Comparison of ENCODE assay signal across 13 cellular contexts in the genomic region with DNA sequence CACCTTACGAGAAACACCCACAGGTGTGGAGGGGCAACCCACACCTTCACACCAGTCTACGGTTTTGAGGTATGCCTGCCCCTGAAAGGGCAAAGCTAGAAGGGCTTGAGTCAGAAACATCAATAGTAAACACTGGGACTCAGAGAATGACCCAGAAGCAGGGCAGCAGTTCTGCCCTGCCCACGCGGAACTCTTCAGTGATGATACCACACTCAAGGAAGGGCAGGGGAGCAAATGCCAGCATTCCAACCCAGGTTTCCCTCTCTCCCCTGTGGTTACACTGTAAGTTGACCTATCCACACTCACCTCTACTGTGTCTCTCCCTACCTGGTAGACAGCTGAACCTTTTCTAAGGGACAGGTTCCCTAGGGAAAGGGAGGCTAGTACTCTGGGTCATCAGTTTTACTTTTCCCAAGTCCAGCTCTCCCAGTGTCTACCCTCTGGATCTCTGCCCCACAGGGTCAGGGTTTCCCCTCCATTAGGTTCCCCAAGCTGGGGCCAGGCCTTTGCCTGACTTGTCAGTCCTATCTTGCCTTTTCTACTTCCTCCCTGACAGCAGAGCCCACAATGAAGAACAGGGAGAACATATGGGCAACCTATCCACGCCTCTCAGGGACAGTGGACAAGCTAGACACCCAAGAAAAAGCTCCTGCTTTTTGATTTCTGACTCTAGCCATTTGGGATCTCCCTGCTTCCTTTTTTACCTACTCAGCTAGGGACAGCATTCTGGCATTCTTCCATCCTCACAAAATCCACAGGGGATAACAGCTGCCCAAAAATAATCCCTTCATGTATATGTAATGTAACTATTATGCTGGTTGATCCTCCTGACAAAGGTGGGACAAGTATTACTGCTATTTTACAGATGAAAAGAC. TPM values are rescaled to one million over a fixed set of nuclear protein-coding genes. Genes with fewer than 3 reads are reported as not detected.
DNase-seq lines count a peak whose midpoint lies in the region; ATAC-seq and TF ChIP-seq lines count a peak whose summit lies in the region.
"Had no signal": no experiment of that assay in that cellular context is flagged by ENCODE, and none has a peak within 500 bp of the region (broad histone marks: within the 10 kb centered on the region; RNA-seq: fewer than 3 reads in every experiment).

No MANE protein-coding gene starts in this region.

- H2AK5ac ChIP-seq in trophoblast cell (ENCODE audit: low read length) = peak overlapping the region; percentile 34

- peak overlapping the region; percentile 51 for H3K18ac ChIP-seq in trophoblast cell (ENCODE audit: low read length)

- H3K23ac ChIP-seq in trophoblast cell (ENCODE audit: low read length) = no peak overlapping the region

- TF ChIP-seq CTCF in RWPE2 (IDR thresholded peaks at IDR 0.05; ENCODE audit: poor library complexity, severe bottlenecking) = no peak
- TF ChIP-seq CTCF in esophagus squamous epithelium (IDR thresholded peaks at IDR 0.05) = no peak
- TF ChIP-seq CTCF in ovary (IDR thresholded peaks at IDR 0.05) = no peak

- peaks cover 41% of the 10 kb centered on the region for H3K79me1 ChIP-seq in trophoblast cell (ENCODE audit: low read length)

- TF ChIP-seq POLR2A in esophagus squamous epithelium (IDR thresholded peaks at IDR 0.05) = no peak
- TF ChIP-seq POLR2A in ovary (IDR thresholded peaks at IDR 0.05) = no peak

- peak overlapping the region; percentile 6 for H4K8ac ChIP-seq in trophoblast cell (ENCODE audit: low read depth, low read length)

- H3K4me2 ChIP-seq in trophoblast cell (ENCODE audit: low read length) = peak overlapping the region; percentile 91

- H3K36me3 ChIP-seq in ES-I3 (ENCODE audit: insufficient read depth, low read length) (no peaks in the 10 kb centered on the region; the same call in 1 of the 2 replicates), RWPE2 (ENCODE audit: low read depth) (peaks cover 26% of the 10 kb centered on the region), esophagus squamous epithelium (no peaks in the 10 kb centered on the region), trophoblast cell (ENCODE audit: control insufficient read depth in 1 of 2, insufficient read depth in 2 of 2, low read length in 2 of 2) (peaks cover 0 to 3% of the 10 kb centered on the region in 2 experiments), ovary (no peaks in the 10 kb centered on the region)

- peak overlapping the region; percentile 39 for H3K4ac ChIP-seq in trophoblast cell (ENCODE audit: low read depth, low read length)

- peaks cover 27% of the 10 kb centered on the region for H3K79me2 ChIP-seq in trophoblast cell (ENCODE audit: control insufficient read depth, insufficient read depth, low read length, poor library complexity)

- H3K27me3 ChIP-seq in RWPE2 (ENCODE audit: insufficient read depth, poor library complexity, severe bottlenecking) (no peaks in the 10 kb centered on the region), esophagus squamous epithelium (peaks cover 0 to 10% (median 0%) of the 10 kb centered on the region in 4 donors), trophoblast cell (ENCODE audit: insufficient read depth, low read length) (no peaks in the 10 kb centered on the region), ovary (no peaks in the 10 kb centered on the region)

- H2BK12ac ChIP-seq in trophoblast cell (ENCODE audit: low read length) = peak overlapping the region; percentile 55

- H4K12ac ChIP-seq in trophoblast cell (ENCODE audit: low read depth, low read length) = no peak overlapping the region

- H2BK5ac ChIP-seq in trophoblast cell (ENCODE audit: low read depth, low read length, poor library complexity) = peak overlapping the region; percentile 32

- peak overlapping the region; percentile 49 for H4K91ac ChIP-seq in trophoblast cell (ENCODE audit: low read depth, low read length)

- no peak overlapping the region for H2AFZ ChIP-seq in trophoblast cell (ENCODE audit: insufficient read depth, low read length, poor library complexity)

- H3K4me3 ChIP-seq in RWPE2 (ENCODE audit: severe bottlenecking) = no peak overlapping the region
- H3K4me3 ChIP-seq in esophagus squamous epithelium = peak overlapping the region; percentile 55 to 80 (median 78)
- H3K4me3 ChIP-seq in trophoblast cell (ENCODE audit: low read depth, low read length) = no peak overlapping the region
- no peak overlapping the region for H3K4me3 ChIP-seq in ovary

- WGBS in esophagus squamous epithelium, 2 donors = 44 to 50% methylated on average over 1 to 2 of the region's 5 CpGs
- WGBS in trophoblast cell (ENCODE audit: extremely low coverage, insufficient coverage, insufficient read length) = no CpG with 5 or more reads among the region's 5 CpGs
- WGBS in ovary, 3 donors = 83 to 91% (median 84%) methylated on average over 5 of the region's 5 CpGs

- H3K9me3 ChIP-seq in ES-I3 (ENCODE audit: control insufficient read depth, insufficient read depth, low read length) (no peaks in the 10 kb centered on the region), RWPE2 (ENCODE audit: severe bottlenecking) (no peaks in the 10 kb centered on the region), esophagus squamous epithelium (no peaks in the 10 kb centered on the region), trophoblast cell (ENCODE audit: insufficient read depth, low read depth, low read length) (no peaks in the 10 kb centered on the region), ovary (no peaks in the 10 kb centered on the region)

- H3K9ac ChIP-seq in ES-I3 (ENCODE audit: low read depth, low read length) = peak overlapping the region; percentile 19
- H3K9ac ChIP-seq in trophoblast cell (ENCODE audit: low read length) = no peak overlapping the region

- TF ChIP-seq EP300 in ovary (IDR thresholded peaks at IDR 0.05) = no peak

- intact Hi-C loops in esophagus squamous epithelium (cut with DNase I) (no loop called here), ovary (cut with DNase I) (no loop called here)

- H3K4me1 ChIP-seq in ES-I3 (ENCODE audit: insufficient read depth, low read length) = peaks cover 32% of the 10 kb centered on the region
- peaks cover 58% of the 10 kb centered on the region for H3K4me1 ChIP-seq in RWPE2 (ENCODE audit: insufficient read depth, poor library complexity, severe bottlenecking)
- H3K4me1 ChIP-seq in esophagus squamous epithelium = peaks cover 34 to 95% (median 54%) of the 10 kb centered on the region in 3 donors
- H3K4me1 ChIP-seq in trophoblast cell (ENCODE audit: control insufficient read depth in 1 of 2, insufficient read depth in 2 of 2, low read length in 2 of 2) = peaks cover 27 to 30% of the 10 kb centered on the region in 2 experiments
- peaks cover 7% of the 10 kb centered on the region for H3K4me1 ChIP-seq in ovary (ENCODE audit: insufficient read depth)

- DNase-seq in RWPE2 (ENCODE audit: low spot score) (no peak), esophagus squamous epithelium (lab: John Stamatoyannopoulos, UW) (no peak), trophoblast cell (peak in 1 of 2 donors; percentile 28), midbrain (lab: John Stamatoyannopoulos, UW) (no peak), ovary (no peak)
- DNase-seq in stimulated activated CD4-positive, alpha-beta T cell treated with anti-CD3 and anti-CD28 coated beads, Interleukin-4, amount 100 ng/mL, for 24 hours = no peak
- DNase-seq: activated CD4-positive, alpha-beta T cell treated with anti-CD3 and anti-CD28 coated beads, Interleukin-2, amount 50 U/mL, for 4 hours; CD8-positive, alpha-beta T cell; NCI-H1105; nucleus accumbens; stimulated activated CD4-positive, alpha-beta T cell treated with anti-CD3 and anti-CD28 coated beads, Interleukin-2, amount 100 ng/mL, for 48 hours had no signal

- peak overlapping the region; percentile 89 for H3K27ac ChIP-seq in RWPE2 (ENCODE audit: poor library complexity, severe bottlenecking)
- H3K27ac ChIP-seq in esophagus squamous epithelium = peak overlapping the region; percentile 82 to 99 (median 94)
- peak overlapping the region; percentile 86 for H3K27ac ChIP-seq in trophoblast cell (ENCODE audit: low read depth, low read length)
- H3K27ac ChIP-seq in ovary = no peak overlapping the region

- peak overlapping the region; percentile 65 for H3K14ac ChIP-seq in trophoblast cell (ENCODE audit: low read length)

- ATAC-seq in RWPE2 (ENCODE audit: low read depth) = no peak
- no peak for ATAC-seq in HG03457 (IDR thresholded peaks at IDR 0.05; ENCODE audit: unreplicated experiment)
- ATAC-seq: CD8-positive, alpha-beta T cell had no signal

- H2BK120ac ChIP-seq in trophoblast cell (ENCODE audit: insufficient read depth, low read length, poor library complexity) = peak overlapping the region; percentile 26

RNA-seq across cellular contexts. Expression of a gene that starts 3.0 kb away (rescaled TPM):
- total RNA-seq in esophagus squamous epithelium (100 to 1,000 TPM in 1 of 4 donors, 10 to 100 TPM in 3; 84.9 to 108 (median 94.2) TPM), ovary (10 to 100 TPM; 14.8 to 62.7 (median 34.9) TPM)
- polyA plus RNA-seq in trophoblast cell (2013) = 119 and 129 TPM in 2 replicates
- 10 to 100 TPM; 26.1 to 68.5 TPM for polyA plus RNA-seq in ovary

RNA-seq across cellular contexts. Expression of a gene that starts 20.8 kb away (rescaled TPM):
- total RNA-seq in esophagus squamous epithelium (10 to 100 TPM; 69.3 to 99.0 (median 91.4) TPM), ovary (100 to 1,000 TPM in 1 of 7 donors, 10 to 100 TPM in 6; 32.6 to 200 (median 50.3) TPM)
- polyA plus RNA-seq in trophoblast cell (2013) = 89.6 and 89.7 TPM in 2 replicates
- 100 to 1,000 TPM in 1 of 2 donors, 10 to 100 TPM in 1; 13.6 to 107 TPM for polyA plus RNA-seq in ovary

RNA-seq across cellular contexts. Expression of a gene that starts 27.8 kb away (rescaled TPM):
- total RNA-seq in esophagus squamous epithelium (10 to 100 TPM; 35.9 to 55.7 (median 49.4) TPM), ovary (10 to 100 TPM; 28.1 to 49.6 (median 44.0) TPM)
- 43.5 and 43.8 TPM in 2 replicates for polyA plus RNA-seq in trophoblast cell (2013)
- 10 to 100 TPM; 38.8 to 54.8 TPM for polyA plus RNA-seq in ovary

RNA-seq across cellular contexts. Expression of a gene that starts 51.7 kb away (rescaled TPM):
- total RNA-seq in esophagus squamous epithelium = 10 to 100 TPM in 2 of 4 donors, 1 to 10 TPM in 2; 2.9 to 13.5 (median 7.4) TPM
- 0.82 and 0.97 TPM in 2 replicates for polyA plus RNA-seq in trophoblast cell (2013)
- 1 to 10 TPM; 1.7 to 6.3 (median 2.8) TPM for total RNA-seq in ovary
- polyA plus RNA-seq in ovary = 1 to 10 TPM; 1.6 to 9.3 TPM

Comparison
In these comparisons a context has a peak if more than half of its experiments do, and no peak if none do; other contexts are left out.
1. H3K27ac ChIP-seq: peak in RWPE2 (single experiment), esophagus squamous epithelium (4 of 4) and trophoblast cell (single experiment); none in ovary (0 of 2).
2. H3K4me3 ChIP-seq: peak in esophagus squamous epithelium (4 of 4); none in RWPE2 (single experiment), trophoblast cell (single experiment) and ovary (single experiment).